In genomic region chr3:147336543-147337278, GRCh38 we compare ENCODE assay signal across 19 cellular contexts.
"Had no signal": no experiment of that assay in that cellular context is flagged by ENCODE, and none has a peak within 500 bp of the region (broad histone marks: within the 10 kb centered on the region; RNA-seq: fewer than 3 reads in every experiment).

No MANE protein-coding gene starts in this region.

- DNase-seq: central memory CD4-positive, alpha-beta T cell; cortex of kidney; effector memory CD4-positive, alpha-beta T cell; esophagus squamous epithelium; foreskin fibroblast; kidney; left cardiac atrium; left ventricle myocardium inferior; lower lobe of right lung; mesenchymal stem cell; naive thymus-derived CD4-positive, alpha-beta T cell; posterior cingulate gyrus; right cardiac atrium; stimulated activated CD4-positive, alpha-beta T cell treated with anti-CD3 and anti-CD28 coated beads, Interleukin-15, amount 100 ng/mL, for 24 hours; stimulated activated CD4-positive, alpha-beta T cell treated with anti-CD3 and anti-CD28 coated beads, Interleukin-1b, Interleukin-23, amount 100 ng/mL, for 48 hours; stimulated activated CD4-positive, alpha-beta T cell treated with anti-CD3 and anti-CD28 coated beads, Interleukin-4, amount 100 ng/mL, for 24 hours; tibial artery had no signal

- H3K4me3 ChIP-seq: esophagus squamous epithelium, gastroesophageal sphincter, left ventricle myocardium inferior, lower lobe of right lung, tibial artery had no signal

- H3K27ac ChIP-seq: esophagus squamous epithelium, gastroesophageal sphincter, left ventricle myocardium inferior, lower lobe of right lung, tibial artery had no signal

- H3K36me3 ChIP-seq: esophagus squamous epithelium, gastroesophageal sphincter, left ventricle myocardium inferior, lower lobe of right lung, tibial artery had no signal

- ATAC-seq: gastroesophageal sphincter; lower lobe of right lung; naive thymus-derived CD4-positive, alpha-beta T cell; stimulated activated memory B cell treated with anti-CD40 and anti-IgM and Interleukin-4, amounts not matched to agents 10 μg/mL and 1 μg/mL and 100 μg/mL, for 72 hours had no signal

- H3K4me1 ChIP-seq: esophagus squamous epithelium, gastroesophageal sphincter, left ventricle myocardium inferior, lower lobe of right lung, tibial artery had no signal
